ENCODE assay signal across 5 cellular contexts in genomic region chr15:58379454-58379853, GRCh38. TPM values are rescaled to one million over a fixed set of nuclear protein-coding genes. Genes with fewer than 3 reads are reported as not detected.
"Had no signal": no experiment of that assay in that cellular context is flagged by ENCODE, and none has a peak within 500 bp of the region (broad histone marks: within the 10 kb centered on the region; RNA-seq: fewer than 3 reads in every experiment).

No MANE protein-coding gene starts in this region.

RNA-seq across cellular contexts. Expression of gene LIPC, which starts 52.3 kb away (rescaled TPM):
- total RNA-seq: lung microvascular endothelial cell, mammary epithelial cell, mesenteric fat pad, mesothelial cell of epicardium had no signal
- polyA plus RNA-seq: keratinocyte, mammary epithelial cell had no signal
